Comparison of ENCODE assay signal across 8 cellular contexts in the genomic region with DNA sequence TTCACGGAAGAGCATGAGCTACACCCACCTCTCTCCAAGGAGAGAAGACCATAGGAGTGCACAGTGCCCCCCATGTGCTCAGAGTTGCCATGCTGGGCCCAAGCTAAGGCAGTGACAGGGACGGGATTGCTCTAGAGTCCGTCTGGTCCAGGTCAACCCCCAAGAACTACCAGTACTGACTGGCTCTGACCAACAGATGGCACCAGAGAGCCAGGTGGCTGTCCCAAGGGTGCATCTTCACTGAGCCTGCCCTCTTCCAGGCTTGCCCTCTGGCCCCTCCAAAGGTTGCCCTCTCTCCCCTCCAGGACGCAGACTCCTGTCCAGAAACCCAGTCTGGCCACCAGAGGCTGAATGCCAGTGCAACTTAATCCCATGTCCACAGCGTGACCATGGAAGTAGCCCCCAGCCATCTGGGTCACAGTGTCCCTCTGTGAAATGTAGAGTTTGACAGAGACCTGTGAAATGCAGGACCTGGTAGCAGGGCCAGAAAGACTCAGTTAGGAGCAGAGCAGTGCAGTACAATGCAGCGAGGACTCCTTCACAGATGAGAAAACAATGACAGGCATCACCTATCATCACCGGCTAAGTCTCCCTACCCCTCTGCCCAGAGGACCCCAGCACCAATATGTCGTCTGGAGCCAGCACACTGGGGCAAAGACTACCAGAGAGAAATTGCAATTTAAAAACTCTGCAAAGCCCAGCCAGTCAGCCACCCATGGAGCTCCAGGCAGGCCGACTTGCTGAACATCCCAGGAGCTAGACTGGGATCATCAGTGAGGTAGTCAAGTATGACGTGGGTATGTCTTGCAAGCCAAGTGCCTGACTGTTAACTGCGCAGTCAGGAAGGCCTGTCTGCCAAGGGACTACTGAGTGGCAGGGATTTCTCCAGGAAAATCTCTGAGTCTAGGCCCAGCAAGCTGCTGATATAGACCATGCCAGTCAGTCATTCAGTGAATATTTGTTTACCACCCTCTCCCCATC. TPM values are rescaled to one million over a fixed set of nuclear protein-coding genes. Genes with fewer than 3 reads are reported as not detected.
DNase-seq lines count a peak whose midpoint lies in the region; ATAC-seq and TF ChIP-seq lines count a peak whose summit lies in the region.

No MANE protein-coding gene starts in this region.

- DNase-seq in AG10803 (ENCODE audit: low read depth), result peak; percentile 48
- peak; percentile 55 for DNase-seq in HK-2 (ENCODE audit: unreplicated experiment)
- no peak for DNase-seq in RWPE2 (ENCODE audit: low spot score)
- peak; percentile 59 for DNase-seq in activated effector memory CD4-positive, alpha-beta T cell treated with Interleukin-2 at 50 U/mL for 16 hours
- DNase-seq in globus pallidus (ENCODE audit: low spot score), result peak; percentile 60
- DNase-seq in pons (ENCODE audit: low spot score), result peak; percentile 69
- peak; percentile 70 for DNase-seq in ureter (ENCODE audit: low spot score)

- H3K36me3 ChIP-seq in RWPE2 (ENCODE audit: low read depth), result no peaks in the 10 kb centered on the region

- no peak overlapping the region for H3K4me3 ChIP-seq in AG10803 (ENCODE audit: low read length)
- no peak overlapping the region for H3K4me3 ChIP-seq in RWPE2 (ENCODE audit: severe bottlenecking)

- no peaks in the 10 kb centered on the region for H3K4me1 ChIP-seq in RWPE2 (ENCODE audit: insufficient read depth, poor library complexity, severe bottlenecking)

- TF ChIP-seq CTCF in AG10803 (conservative IDR thresholded peaks at IDR 0.05; ENCODE audit: low read length) (peak; percentile 97), RWPE2 (IDR thresholded peaks at IDR 0.05; ENCODE audit: poor library complexity, severe bottlenecking) (peak; percentile 98)

- no peaks in the 10 kb centered on the region for H3K9me3 ChIP-seq in RWPE2 (ENCODE audit: severe bottlenecking)

- no peaks in the 10 kb centered on the region for H3K27me3 ChIP-seq in RWPE2 (ENCODE audit: insufficient read depth, poor library complexity, severe bottlenecking)

- H3K27ac ChIP-seq in RWPE2 (ENCODE audit: poor library complexity, severe bottlenecking), result no peak overlapping the region

- ATAC-seq in GM19043 (IDR thresholded peaks at IDR 0.05; ENCODE audit: low read depth, unreplicated experiment) (peak; percentile 77), RWPE2 (ENCODE audit: low read depth) (peak; percentile 85)

RNA-seq across cellular contexts. Expression of a gene that starts 7.7 kb away (rescaled TPM):
- 324 TPM for total RNA-seq in ureter

RNA-seq across cellular contexts. Expression of a gene that starts 41.4 kb away (rescaled TPM):
- total RNA-seq in ureter, result 110 TPM
